ENCODE assay signal across 10 cellular contexts in the genomic region with DNA sequence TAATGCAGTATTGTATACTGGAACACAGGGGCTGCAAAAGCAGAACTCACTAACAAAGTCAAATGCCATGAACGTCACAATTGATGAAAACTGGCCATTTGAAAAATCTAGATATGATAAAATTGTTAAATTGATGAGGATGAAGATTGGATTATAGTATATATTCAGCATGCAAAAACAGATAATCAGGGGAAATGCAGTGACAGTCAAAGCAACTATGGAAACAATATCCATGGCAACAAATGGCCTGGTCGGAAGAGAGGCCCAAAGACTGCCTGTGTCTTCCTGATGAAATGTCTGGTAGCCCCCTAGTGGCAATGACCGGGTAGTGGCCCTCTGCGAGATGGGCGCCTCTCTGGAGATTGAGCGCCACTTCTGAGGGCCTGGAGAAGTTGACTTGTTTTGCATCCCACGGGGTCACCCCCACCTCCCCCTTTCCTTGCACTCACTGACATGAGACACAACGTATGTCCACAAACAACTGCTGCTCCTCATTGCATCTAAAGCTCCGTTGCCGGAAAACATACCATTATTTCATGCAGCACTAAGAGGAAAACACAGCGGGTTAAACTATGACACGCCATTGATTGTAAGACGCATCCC. TPM values are rescaled to one million over a fixed set of nuclear protein-coding genes. Genes with fewer than 3 reads are reported as not detected.
DNase-seq lines count a peak whose midpoint lies in the region; ATAC-seq and TF ChIP-seq lines count a peak whose summit lies in the region.
"Had no signal": no experiment of that assay in that cellular context is flagged by ENCODE, and none has a peak within 500 bp of the region (broad histone marks: within the 10 kb centered on the region; RNA-seq: fewer than 3 reads in every experiment).

No MANE protein-coding gene starts in this region.

- H3K27ac Mint-ChIP-seq in T-helper 2 cell treated with Interferon-gamma antibody and Interleukin-4, amounts not matched to agents 5 μg/mL and 100 μg/mL, for 36 hours, result no peak overlapping the region
- H3K27ac Mint-ChIP-seq: stimulated activated naive CD8-positive, alpha-beta T cell treated with anti-CD3 and anti-CD28 coated beads, Interleukin-15, Interleukin-2, amounts not matched to agents 100 ng/mL and 50 ng/mL, for 24 hours had no signal

- peak; percentile 24 to 51 for DNase-seq in NCI-H2081 (lab: John Stamatoyannopoulos, UW)
- no peak for DNase-seq in NCI-H2081 treated with DMSO at 0.1 percent for 48 hours (lab: John Stamatoyannopoulos, UW)
- peak; percentile 87 for DNase-seq in NCI-H1105 treated with DMSO at 0.1 percent for 48 hours (lab: John Stamatoyannopoulos, UW)
- DNase-seq in T-helper 2 cell treated with Interferon-gamma antibody and Interleukin-4, amounts not matched to agents 5 μg/mL and 100 μg/mL, for 36 hours (ENCODE audit: low spot score), result peak; percentile 59
- DNase-seq in amygdala (lab: John Stamatoyannopoulos, UW), result peak in 54 of 56 donors; percentile 13 to 94 (median 75)
- DNase-seq in right cardiac atrium, result peak; percentile 74 to 91 (median 86)
- peak; percentile 78 for DNase-seq in sigmoid colon

- no peak for TF ChIP-seq POLR2A in sigmoid colon (IDR thresholded peaks at IDR 0.05)

- intact Hi-C loops in right cardiac atrium (cut with DNase I) (loop anchor here in 1 of 4 donors (2.0 to 5.0 kb wide), 2 partner anchors 154 to 242 kb away; a partner anchor contains a TSS), sigmoid colon (cut with DNase I) (no loop called here)

- no peaks in the 10 kb centered on the region for H3K9me3 ChIP-seq in right cardiac atrium (ENCODE audit: control insufficient read depth, low read length)
- no peaks in the 10 kb centered on the region for H3K9me3 ChIP-seq in sigmoid colon
- H3K9me3 ChIP-seq: BLaER1 treated with 17β-estradiol and CSF1 and Interleukin-3, amounts not matched to agents 10 nM and 100 nM had no signal

- H3K27me3 Mint-ChIP-seq in T-helper 2 cell treated with Interferon-gamma antibody and Interleukin-4, amounts not matched to agents 5 μg/mL and 100 μg/mL, for 36 hours (ENCODE audit: low read depth), result peaks cover 8% of the 10 kb centered on the region
- H3K27me3 Mint-ChIP-seq: stimulated activated naive CD8-positive, alpha-beta T cell treated with anti-CD3 and anti-CD28 coated beads, Interleukin-15, Interleukin-2, amounts not matched to agents 100 ng/mL and 50 ng/mL, for 24 hours had no signal

- TF ChIP-seq CTCF in sigmoid colon (IDR thresholded peaks at IDR 0.05), result peak; percentile 54 to 89 (median 74)

- H3K27me3 ChIP-seq in right cardiac atrium (ENCODE audit: control insufficient read depth, insufficient read depth), result no peaks in the 10 kb centered on the region
- peaks cover 0 to 16% (median 4%) of the 10 kb centered on the region in 3 donors for H3K27me3 ChIP-seq in sigmoid colon
- H3K27me3 ChIP-seq: BLaER1 treated with 17β-estradiol and CSF1 and Interleukin-3, amounts not matched to agents 10 nM and 100 nM had no signal

- TF ChIP-seq EP300 in sigmoid colon (IDR thresholded peaks at IDR 0.05), result no peak

- H3K4me1 ChIP-seq in right cardiac atrium (ENCODE audit: control insufficient read depth, insufficient read depth, low read length), result no peaks in the 10 kb centered on the region
- H3K4me1 ChIP-seq in sigmoid colon, result peaks cover 0 to 18% (median 14%) of the 10 kb centered on the region in 4 donors
- H3K4me1 ChIP-seq: BLaER1 treated with 17β-estradiol and CSF1 and Interleukin-3, amounts not matched to agents 10 nM and 100 nM had no signal

- H3K9me3 Mint-ChIP-seq in T-helper 2 cell treated with Interferon-gamma antibody and Interleukin-4, amounts not matched to agents 5 μg/mL and 100 μg/mL, for 36 hours, result no peaks in the 10 kb centered on the region
- H3K9me3 Mint-ChIP-seq: stimulated activated naive CD8-positive, alpha-beta T cell treated with anti-CD3 and anti-CD28 coated beads, Interleukin-15, Interleukin-2, amounts not matched to agents 100 ng/mL and 50 ng/mL, for 24 hours had no signal

- no peak overlapping the region for H3K4me3 ChIP-seq in right cardiac atrium (ENCODE audit: low read length)
- H3K4me3 ChIP-seq in sigmoid colon, result no peak overlapping the region
- H3K4me3 ChIP-seq: BLaER1 treated with 17β-estradiol and CSF1 and Interleukin-3, amounts not matched to agents 10 nM and 100 nM had no signal

- H3K27ac ChIP-seq in right cardiac atrium (ENCODE audit: low read length) (no peak overlapping the region), sigmoid colon (no peak overlapping the region)
- H3K27ac ChIP-seq: BLaER1 treated with 17β-estradiol and CSF1 and Interleukin-3, amounts not matched to agents 10 nM and 100 nM had no signal

- H3K36me3 Mint-ChIP-seq in T-helper 2 cell treated with Interferon-gamma antibody and Interleukin-4, amounts not matched to agents 5 μg/mL and 100 μg/mL, for 36 hours (ENCODE audit: low read depth), result no peaks in the 10 kb centered on the region

- H3K4me3 Mint-ChIP-seq in T-helper 2 cell treated with Interferon-gamma antibody and Interleukin-4, amounts not matched to agents 5 μg/mL and 100 μg/mL, for 36 hours, result no peak overlapping the region
- H3K4me3 Mint-ChIP-seq: stimulated activated naive CD8-positive, alpha-beta T cell treated with anti-CD3 and anti-CD28 coated beads, Interleukin-15, Interleukin-2, amounts not matched to agents 100 ng/mL and 50 ng/mL, for 24 hours had no signal

- no peaks in the 10 kb centered on the region for H3K4me1 Mint-ChIP-seq in T-helper 2 cell treated with Interferon-gamma antibody and Interleukin-4, amounts not matched to agents 5 μg/mL and 100 μg/mL, for 36 hours (ENCODE audit: low read depth)

- ATAC-seq in right cardiac atrium (peak; percentile 87 to 92), GM21786 (IDR thresholded peaks at IDR 0.05; ENCODE audit: unreplicated experiment) (no peak)

- no peaks in the 10 kb centered on the region for H3K36me3 ChIP-seq in sigmoid colon
- H3K36me3 ChIP-seq: BLaER1 treated with 17β-estradiol and CSF1 and Interleukin-3, amounts not matched to agents 10 nM and 100 nM had no signal

- WGBS in right cardiac atrium, result 49% methylated on average over 13 of the region's 13 CpGs
- 37 to 45% methylated on average over 13 of the region's 13 CpGs for WGBS in sigmoid colon, 2 donors

RNA-seq across cellular contexts. Expression of a gene that starts 43.5 kb away (rescaled TPM):
- total RNA-seq in right cardiac atrium (not detected), sigmoid colon (not detected)
- polyA plus RNA-seq in right cardiac atrium (not detected), sigmoid colon (not detected)

RNA-seq across cellular contexts. Expression of a gene that starts 45.8 kb away (rescaled TPM):
- total RNA-seq in right cardiac atrium (1 to 10 TPM; 1.4 to 4.5 (median 4.4) TPM), sigmoid colon (1 to 10 TPM in 1 of 4 donors, under 1 TPM in 3; 0.49 to 2.7 (median 0.63) TPM)
- polyA plus RNA-seq in right cardiac atrium (6.5 TPM), sigmoid colon (10 to 100 TPM in 1 of 3 donors, 1 to 10 TPM in 2; 4.2 to 33.3 (median 5.4) TPM)

RNA-seq across cellular contexts. Expression of a gene that starts 51.4 kb away (rescaled TPM):
- total RNA-seq in right cardiac atrium, result under 1 TPM in 2 of 4 donors, not detected in 2; 0.14 to 0.17 TPM
- polyA plus RNA-seq in right cardiac atrium, result 0.11 TPM
- total RNA-seq in sigmoid colon, result not detected
- not detected for polyA plus RNA-seq in sigmoid colon

RNA-seq across cellular contexts. Expression of a gene that starts 58.6 kb away (rescaled TPM):
- under 1 TPM in 3 of 4 donors, not detected in 1; 0.06 to 0.14 (median 0.06) TPM for total RNA-seq in right cardiac atrium
- polyA plus RNA-seq in right cardiac atrium, result 0.14 TPM
- not detected for total RNA-seq in sigmoid colon
- polyA plus RNA-seq in sigmoid colon, result not detected
